In genomic region chr3:156554842-156555687, GRCh38 we compare ENCODE assay signal across 8 cellular contexts.
DNase-seq lines count a peak whose midpoint lies in the region; ATAC-seq and TF ChIP-seq lines count a peak whose summit lies in the region.

Gene SSR3 (minus strand): TSS chr3:156555117. CDS start chr3:156555089, 28 bp downstream.

- H3K4me3 ChIP-seq in GM06990 (replicated peaks; ENCODE audit: low read depth, low read length) = peak within 1 kb of the TSS; percentile 97

- no peaks in the 10 kb centered on the region for H3K27me3 Mint-ChIP-seq in activated naive CD4-positive, alpha-beta T cell treated with anti-CD3 and anti-CD28 coated beads, Interleukin-2, amount 50 U/mL, for 24 hours

- peaks cover 50% of the 10 kb centered on the region for H3K4me1 Mint-ChIP-seq in activated naive CD4-positive, alpha-beta T cell treated with anti-CD3 and anti-CD28 coated beads, Interleukin-2, amount 50 U/mL, for 24 hours

- H3K36me3 Mint-ChIP-seq in activated naive CD4-positive, alpha-beta T cell treated with anti-CD3 and anti-CD28 coated beads, Interleukin-2, amount 50 U/mL, for 24 hours = peaks cover 15% of the 10 kb centered on the region

- H3K36me3 ChIP-seq in GM06990 (ENCODE audit: control insufficient read depth, insufficient read depth, low read length) = peaks cover 4% of the 10 kb centered on the region

- H3K27ac Mint-ChIP-seq in activated naive CD4-positive, alpha-beta T cell treated with anti-CD3 and anti-CD28 coated beads, Interleukin-2, amount 50 U/mL, for 24 hours = peak within 1 kb of the TSS; percentile 96

- H3K9me3 Mint-ChIP-seq in activated naive CD4-positive, alpha-beta T cell treated with anti-CD3 and anti-CD28 coated beads, Interleukin-2, amount 50 U/mL, for 24 hours = no peaks in the 10 kb centered on the region

- peak; percentile 99 for DNase-seq in GM06990 (ENCODE audit: extremely low read depth, insufficient read length)
- peak; percentile 97 for DNase-seq in NCI-H1092 (lab: John Stamatoyannopoulos, UW)
- peak; percentile 97 for DNase-seq in germinal center (ENCODE audit: low spot score)
- peak; percentile 99 for DNase-seq in non-pigmented ciliary epithelial cell (ENCODE audit: low read depth)
- peak; percentile 100 for DNase-seq in superior temporal gyrus (ENCODE audit: extremely low spot score)

- no peak for TF ChIP-seq CTCF in GM06990 (IDR thresholded peaks at IDR 0.05; ENCODE audit: insufficient read depth, low read length, poor library complexity, severe bottlenecking)

- peak within 1 kb of the TSS; percentile 96 for H3K4me3 Mint-ChIP-seq in activated naive CD4-positive, alpha-beta T cell treated with anti-CD3 and anti-CD28 coated beads, Interleukin-2, amount 50 U/mL, for 24 hours

- H3K27me3 ChIP-seq in GM06990 (replicated peaks; ENCODE audit: control insufficient read depth, insufficient read depth, low read length) = no peaks in the 10 kb centered on the region

- ATAC-seq in HG02588 (IDR thresholded peaks at IDR 0.05; ENCODE audit: unreplicated experiment) (peak; percentile 99), SK-N-SH treated with all-trans-retinoic acid at 6 μM for 48 hours (peak; percentile 97)

TF ChIP-seq in SK-N-SH treated with all-trans-retinoic acid at 6 μM for 48 hours, 23 proteins besides CTCF, POLR2A, EP300 and RAD21:
- TF ChIP-seq ISL1 (CRISPR knock-in tag; IDR thresholded peaks at IDR 0.05) (peak; percentile 44), ARNTL (CRISPR knock-in tag; IDR thresholded peaks at IDR 0.05; ENCODE audit: borderline replicate concordance, low read depth) (no peak)

Comparison
In these comparisons a context has a peak if more than half of its experiments do, and no peak if none do; other contexts are left out.
1. Peak in every context shown above with its lines: DNase-seq, ATAC-seq and H3K4me3 ChIP-seq.